14 cellular contexts compared by ENCODE assay signal in genomic region chr3:43709022-43709421, GRCh38. TPM values are rescaled to one million over a fixed set of nuclear protein-coding genes. Genes with fewer than 3 reads are reported as not detected.
DNase-seq lines count a peak whose midpoint lies in the region; ATAC-seq and TF ChIP-seq lines count a peak whose summit lies in the region.
"Had no signal": no experiment of that assay in that cellular context is flagged by ENCODE, and none has a peak within 500 bp of the region (broad histone marks: within the 10 kb centered on the region; RNA-seq: fewer than 3 reads in every experiment).

No MANE protein-coding gene starts in this region.

- no peak overlapping the region; the same call in 1 of the 2 replicates for H3K4me2 ChIP-seq in PC-3 (ENCODE audit: low read length)
- H3K4me2 ChIP-seq: KMS-11 had no signal

- no peak for TF ChIP-seq CTCF in PC-3 (conservative IDR thresholded peaks at IDR 0.05; ENCODE audit: low read depth, low read length)
- no peak for TF ChIP-seq CTCF in gastrocnemius medialis (IDR thresholded peaks at IDR 0.05 in 4 of 5, conservative IDR thresholded peaks at IDR 0.05 in 1 of 5)

- intact Hi-C loops in PC-3 (cut with micrococcal nuclease) = no loop called here
- intact Hi-C loops in gastrocnemius medialis (cut with DNase I; ENCODE audit: low total_unique reads) = loop anchor here (1.0 to 5.0 kb wide), 3 partner anchors 19 to 87 kb away; partner anchors contain the start of genes ABHD5 and ANO10

- no peak overlapping the region for H3K9ac ChIP-seq in PC-3 (ENCODE audit: low read length)
- H3K9ac ChIP-seq: KMS-11 had no signal

- POLR2A ChIA-PET in PC-3 (lab: Charles Lee; ENCODE audit: unreplicated experiment) = no interaction called here

- no peaks in the 10 kb centered on the region for H4K20me1 ChIP-seq in PC-3 (ENCODE audit: low read length)

- H3K36me3 ChIP-seq in PC-3 (ENCODE audit: low read depth, low read length) (peaks cover 21% of the 10 kb centered on the region; the same call in 1 of the 2 replicates), gastrocnemius medialis (peaks cover 0 to 30% of the 10 kb centered on the region in 2 donors)

- no peaks in the 10 kb centered on the region for H3K9me2 ChIP-seq in PC-3 (replicated peaks; ENCODE audit: low read length)

- no peak for TF ChIP-seq POLR2A in gastrocnemius medialis (IDR thresholded peaks at IDR 0.05)

- H3K4me1 ChIP-seq in PC-3 (ENCODE audit: insufficient read depth, low read length) (peaks cover 37% of the 10 kb centered on the region), gastrocnemius medialis (peaks cover 0 to 4% of the 10 kb centered on the region in 2 donors)
- H3K4me1 ChIP-seq: Peyer's patch had no signal

- no TSS peak for BruUV-seq in PC-3 (replicated peaks; lab: Mats Ljungman, UMichigan)

- peaks cover 13% of the 10 kb centered on the region for H3K79me2 ChIP-seq in PC-3 (ENCODE audit: low read length)

- no peak overlapping the region for H3K4me3 ChIP-seq in PC-3 (ENCODE audit: low read length)
- no peak overlapping the region for H3K4me3 ChIP-seq in gastrocnemius medialis
- H3K4me3 ChIP-seq: Peyer's patch had no signal

- peaks cover 8% of the 10 kb centered on the region for H3F3A ChIP-seq in PC-3 (ENCODE audit: low read length, unreplicated experiment)

- no peaks in the 10 kb centered on the region for H3K27me3 ChIP-seq in PC-3 (ENCODE audit: low read length)
- H3K27me3 ChIP-seq in gastrocnemius medialis = no peaks in the 10 kb centered on the region
- H3K27me3 ChIP-seq: Peyer's patch had no signal

- H3K27ac ChIP-seq in PC-3 (ENCODE audit: low read length) (no peak overlapping the region; the same call in 1 of the 2 replicates), gastrocnemius medialis (peak overlapping the region; percentile 9 to 38 (median 23))
- H3K27ac ChIP-seq: KMS-11, Peyer's patch had no signal

- DNase-seq in GF-D8 (lab: John Stamatoyannopoulos, UW) = peak; percentile 25
- DNase-seq in PC-3 = peak; percentile 23
- peak; percentile 70 for DNase-seq in fibroblast of peridontal ligament (ENCODE audit: extremely low read depth)
- no peak for DNase-seq in gastrocnemius medialis
- DNase-seq in effector CD8-positive, alpha-beta T cell (lab: John Stamatoyannopoulos, UW) = no peak
- DNase-seq in T-helper 2 cell = no peak
- no peak for DNase-seq in HUDEP-2 (lab: John Stamatoyannopoulos, UW; ENCODE audit: unreplicated experiment in 76 of 76)
- no peak for DNase-seq in stimulated activated CD4-positive, alpha-beta T cell treated with anti-CD3 and anti-CD28 coated beads, Interleukin-12 subunit alpha, Interleukin-12 subunit beta, amount 100 ng/mL, for 4 hours
- DNase-seq: activated T-cell treated with anti-CD3 and anti-CD28 coated beads, Interleukin-2, amount 50 U/mL, for 24 hours; GOT3; NCI-H2171; Peyer's patch had no signal

- ATAC-seq in PC-3 = no peak
- ATAC-seq in gastrocnemius medialis = peak; percentile 97 to 100
- ATAC-seq: stimulated activated effector memory CD8-positive, alpha-beta T cell treated with anti-CD3 and anti-CD28 coated beads, Interleukin-12 subunit alpha, Interleukin-12 subunit beta, amount 100 ng/mL, for 72 hours had no signal

- no peak overlapping the region for H2AFZ ChIP-seq in PC-3 (ENCODE audit: low read length)

- CTCF ChIA-PET in PC-3 (lab: Charles Lee) = no interaction called here

- H3K9me3 ChIP-seq in PC-3 (ENCODE audit: low read length) (no peaks in the 10 kb centered on the region), gastrocnemius medialis (no peaks in the 10 kb centered on the region)
- H3K9me3 ChIP-seq: Peyer's patch had no signal

- in situ Hi-C loops in gastrocnemius medialis (cut with MboI; ENCODE audit: low sequenced_read_pairs in 4 of 4) = no loop called here

RNA-seq across cellular contexts. Expression of gene ABHD5, which starts 18.3 kb away (rescaled TPM):
- total RNA-seq in PC-3 (2014; rRNA removed) (27.1 and 29.5 TPM in 2 replicates), gastrocnemius medialis (10 to 100 TPM; 18.6 to 43.7 (median 33.7) TPM)

Comparison
In these comparisons a context has a peak if more than half of its experiments do, and no peak if none do; other contexts are left out.
1. DNase-seq: peak in GF-D8 (single experiment), PC-3 (single experiment) and fibroblast of peridontal ligament (single experiment); none in gastrocnemius medialis (0 of 2), effector CD8-positive, alpha-beta T cell (single experiment), T-helper 2 cell (0 of 5), HUDEP-2 (0 of 76) and stimulated activated CD4-positive, alpha-beta T cell treated with anti-CD3 and anti-CD28 coated beads, Interleukin-12 subunit alpha, Interleukin-12 subunit beta, amount 100 ng/mL, for 4 hours (single experiment).